Comparison of ENCODE assay signal across 8 cellular contexts in the genomic region with DNA sequence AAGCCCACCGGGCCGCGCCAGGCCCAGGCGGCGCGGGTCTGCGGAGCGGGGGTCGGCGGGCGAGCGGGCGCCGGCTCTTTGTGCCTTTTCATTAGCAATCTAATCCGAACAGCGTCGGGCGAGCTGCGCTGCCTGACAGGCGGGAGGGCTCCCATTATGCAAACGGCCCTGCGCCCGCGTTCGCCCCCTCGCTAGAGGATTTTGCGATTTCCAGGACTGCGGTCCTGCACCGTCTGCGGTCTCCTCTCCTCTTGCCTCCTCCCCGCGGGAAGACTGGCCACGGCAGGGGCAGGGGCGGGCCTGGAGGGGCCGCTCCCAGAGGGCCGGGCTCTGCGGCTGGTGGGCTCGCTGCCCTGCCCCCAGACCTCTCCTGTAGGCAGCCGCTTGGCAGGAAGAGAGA. TPM values are rescaled to one million over a fixed set of nuclear protein-coding genes. Genes with fewer than 3 reads are reported as not detected.
DNase-seq lines count a peak whose midpoint lies in the region; ATAC-seq and TF ChIP-seq lines count a peak whose summit lies in the region.
"Not testable (repeated sequence)": the region's sequence is repeated elsewhere in the genome, so short reads cannot be mapped to it uniquely, and the experiment has no call there.

No MANE protein-coding gene starts in this region.

- peak overlapping the region; percentile 36 for H3K4me3 ChIP-seq in GM12865 (ENCODE audit: low read depth, low read length)
- not testable (repeated sequence) for H3K4me3 ChIP-seq in body of pancreas
- peak overlapping the region; percentile 51 to 77 for H3K4me3 ChIP-seq in neuronal stem cell (ENCODE audit: low read length in 2 of 2)
- H3K4me3 ChIP-seq in testis = peak overlapping the region in 1 of 2 donors; percentile 44

- not testable (repeated sequence) for H3K4me1 Mint-ChIP-seq in H9

- not testable (repeated sequence) for H2AFZ ChIP-seq in H9 (ENCODE audit: low read length); neuronal stem cell (ENCODE audit: low read length)

- H3K56ac ChIP-seq in H9 (ENCODE audit: insufficient read length, low read depth, low read length) = not testable (repeated sequence)

- H3K14ac ChIP-seq in H9 (ENCODE audit: insufficient read depth, low read length); neuronal stem cell (ENCODE audit: low read length): not testable (repeated sequence)

- not testable (repeated sequence) for H3K9ac ChIP-seq in H9 (ENCODE audit: extremely low read depth, insufficient read length, low read length)
- peak overlapping the region; percentile 44 for H3K9ac ChIP-seq in neuronal stem cell (ENCODE audit: low read depth, low read length, poor library complexity)

- not testable (repeated sequence) for H2BK5ac ChIP-seq in H9 (ENCODE audit: insufficient read length, low read length); neuronal stem cell (ENCODE audit: low read length)

- not testable (repeated sequence) for DNase-seq in GM12865 (ENCODE audit: low read depth); H9; neuronal stem cell (ENCODE audit: low spot score)
- peak in 3 of 4 donors; percentile 11 to 30 (median 29) for DNase-seq in body of pancreas
- DNase-seq in left cardiac atrium = peak; percentile 55
- peak; percentile 15 for DNase-seq in testis

- H4K91ac ChIP-seq in H9 (ENCODE audit: insufficient read length, low read depth, low read length); neuronal stem cell (ENCODE audit: low read depth, low read length, poor library complexity): not testable (repeated sequence)

- peak overlapping the region; percentile 65 to 79 for H3K4me3 Mint-ChIP-seq in H9

- H2AK5ac ChIP-seq in H9 (ENCODE audit: insufficient read length, low read length); neuronal stem cell (ENCODE audit: low read depth, low read length): not testable (repeated sequence)

- not testable (repeated sequence) for H4K5ac ChIP-seq in H9 (ENCODE audit: insufficient read length, low read depth, low read length)

- no CpG with 5 or more reads among the region's 39 CpGs for WGBS in H9 (ENCODE audit: extremely low coverage, insufficient read length, low lambda C conversion rate)
- 0% methylated on average over 12 to 19 of the region's 39 CpGs for WGBS in body of pancreas, 2 donors
- WGBS in neuronal stem cell (ENCODE audit: extremely low coverage in 2 of 2, insufficient read length in 2 of 2, insufficient replicate concordance in 1 of 2), 2 donors = no CpG with 5 or more reads among the region's 39 CpGs
- WGBS in testis, 2 donors = 1% methylated on average over 14 of the region's 39 CpGs; no CpG with 5 or more reads in 1 of the 2 donors

- H3K4me2 ChIP-seq in H9 (ENCODE audit: insufficient read depth, insufficient read length, low read length); neuronal stem cell (ENCODE audit: insufficient read depth, low read length, poor library complexity, severe bottlenecking): not testable (repeated sequence)

- intact Hi-C loops in body of pancreas (cut with DNase I); left cardiac atrium (cut with DNase I); testis (cut with DNase I; ENCODE audit: low total_unique reads): not testable (repeated sequence)

- H2BK20ac ChIP-seq in H9 (ENCODE audit: low read depth, low read length, poor library complexity, severe bottlenecking) = not testable (repeated sequence)

- H3K79me1 ChIP-seq in H9 (ENCODE audit: insufficient read depth, low read depth, low read length, poor library complexity, severe bottlenecking); neuronal stem cell (ENCODE audit: low read depth, low read length): not testable (repeated sequence)

- H3K4me1 ChIP-seq in H9 (ENCODE audit: insufficient read depth, low read length); body of pancreas; neuronal stem cell (ENCODE audit: control insufficient read depth in 2 of 2, insufficient read depth in 1 of 2, low read depth in 1 of 2, low read length in 2 of 2); testis: not testable (repeated sequence)

- H3K23ac ChIP-seq in H9 (ENCODE audit: insufficient read length, low read depth, low read length); neuronal stem cell (ENCODE audit: low read depth, low read length, poor library complexity): not testable (repeated sequence)

- TF ChIP-seq CTCF in GM12865 (IDR thresholded peaks at IDR 0.05; ENCODE audit: insufficient read depth, low read depth, low read length, missing control alignments); H9 (conservative IDR thresholded peaks at IDR 0.05); body of pancreas (IDR thresholded peaks at IDR 0.05); testis (IDR thresholded peaks at IDR 0.05): not testable (repeated sequence)

- not testable (repeated sequence) for H3K36me3 ChIP-seq in body of pancreas (replicated peaks in 1 of 2; ENCODE audit: insufficient read depth in 1 of 2, low read depth in 2 of 2); neuronal stem cell (replicated peaks in 1 of 2; ENCODE audit: control insufficient read depth in 2 of 2, insufficient read depth in 2 of 2, low read length in 2 of 2); testis (ENCODE audit: low read depth, missing control alignments)

- H2BK12ac ChIP-seq in H9 (ENCODE audit: insufficient read length, low read depth, low read length); neuronal stem cell (ENCODE audit: low read length): not testable (repeated sequence)

- H4K20me1 ChIP-seq in H9 (ENCODE audit: control insufficient read depth, insufficient read depth, insufficient read length) = not testable (repeated sequence)

- not testable (repeated sequence) for H3K79me2 ChIP-seq in H9 (ENCODE audit: insufficient read depth, low read length)

- H3K27me3 ChIP-seq in H9 (ENCODE audit: insufficient read depth, low read length); body of pancreas; neuronal stem cell (ENCODE audit: control insufficient read depth in 3 of 3, insufficient read depth in 3 of 3, low read depth in 1 of 3, low read length in 3 of 3); testis: not testable (repeated sequence)

- not testable (repeated sequence) for H3K23me2 ChIP-seq in H9 (ENCODE audit: insufficient read length, low read depth, low read length, poor library complexity, severe bottlenecking)

- not testable (repeated sequence) for H3K18ac ChIP-seq in H9 (ENCODE audit: insufficient read length, low read depth, low read length); neuronal stem cell (ENCODE audit: low read length)

- not testable (repeated sequence) for H2BK15ac ChIP-seq in H9 (ENCODE audit: low read depth, low read length); neuronal stem cell (ENCODE audit: low read length)

- TF ChIP-seq POLR2A in body of pancreas (IDR thresholded peaks at IDR 0.05); testis (IDR thresholded peaks at IDR 0.05): not testable (repeated sequence)

- ATAC-seq in HG03442 (IDR thresholded peaks at IDR 0.05; ENCODE audit: unreplicated experiment) = peak; percentile 32
- peak; percentile 3 to 11 for ATAC-seq in activated CD4-positive, CD25-positive, alpha-beta regulatory T cell treated with anti-CD3 and anti-CD28 coated beads, Interleukin-2, amount 50 U/mL, for 24 hours
- peak; percentile 28 for ATAC-seq in body of pancreas
- ATAC-seq in left cardiac atrium = peak; percentile 18 to 31

- not testable (repeated sequence) for H3K27ac ChIP-seq in H9 (ENCODE audit: insufficient read length, low read depth, low read length); body of pancreas; neuronal stem cell (replicated peaks; ENCODE audit: low read length); testis

- not testable (repeated sequence) for H3K9me3 ChIP-seq in H9 (ENCODE audit: control insufficient read depth, low read depth, low read length); body of pancreas; neuronal stem cell (replicated peaks in 1 of 2; ENCODE audit: control insufficient read depth in 2 of 2, insufficient read depth in 1 of 2, low read depth in 1 of 2, low read length in 2 of 2); testis

- not testable (repeated sequence) for H2BK120ac ChIP-seq in H9 (ENCODE audit: low read depth, low read length, poor library complexity, severe bottlenecking); neuronal stem cell (ENCODE audit: low read depth, low read length)

- H4K8ac ChIP-seq in H9 (replicated peaks; ENCODE audit: insufficient read length, low read depth, low read length); neuronal stem cell (ENCODE audit: low read depth, low read length): not testable (repeated sequence)

- not testable (repeated sequence) for H3T11ph ChIP-seq in H9 (ENCODE audit: low read length)

- H3K27ac Mint-ChIP-seq in H9 = not testable (repeated sequence)

- not testable (repeated sequence) for H3K4ac ChIP-seq in H9 (ENCODE audit: low read depth, low read length); neuronal stem cell (ENCODE audit: low read length)

- H3K27me3 Mint-ChIP-seq in H9 (ENCODE audit: low read depth) = not testable (repeated sequence)

- not testable (repeated sequence) for H3K36me3 Mint-ChIP-seq in H9 (ENCODE audit: insufficient read depth in 1 of 3, low read depth in 3 of 3)

- not testable (repeated sequence) for H3K9me3 Mint-ChIP-seq in H9

RNA-seq across cellular contexts. Expression of a gene that starts 0.6 kb away (rescaled TPM):
- total RNA-seq in H9 (2021) = 22.8 and 24.9 TPM in 2 replicates
- total RNA-seq in body of pancreas = 1 to 10 TPM; 2.9 to 4.0 TPM
- 1 to 10 TPM; 1.6 to 2.8 TPM for total RNA-seq in left cardiac atrium
- polyA plus RNA-seq in neuronal stem cell (2013, experiment 1 of 2) = 17.8 TPM
- 18.7 TPM for polyA plus RNA-seq in neuronal stem cell (2013, experiment 2 of 2)
- 10 to 100 TPM; 24.0 to 24.4 TPM for total RNA-seq in testis
- polyA plus RNA-seq in testis (ENCODE audit: insufficient read depth, low read depth, low replicate concordance) = 11.1 TPM

RNA-seq across cellular contexts. Expression of a gene that starts 34.3 kb away (rescaled TPM):
- 0.39 and 0.77 TPM in 2 replicates for total RNA-seq in H9 (2021)
- total RNA-seq in body of pancreas = not detected
- total RNA-seq in left cardiac atrium = under 1 TPM in 1 of 2 donors, not detected in 1; 0.06 TPM
- 0.06 TPM for polyA plus RNA-seq in neuronal stem cell (2013, experiment 1 of 2)
- 0.08 TPM for polyA plus RNA-seq in neuronal stem cell (2013, experiment 2 of 2)
- total RNA-seq in testis = 10 to 100 TPM; 12.1 to 16.9 TPM
- 32.9 TPM for polyA plus RNA-seq in testis (ENCODE audit: insufficient read depth, low read depth, low replicate concordance)

RNA-seq across cellular contexts. Expression of a gene that starts 49.4 kb away (rescaled TPM):
- total RNA-seq in H9 (2021) (3.3 and 4.2 TPM in 2 replicates), body of pancreas (under 1 TPM in 1 of 2 donors, not detected in 1; 0.33 TPM), left cardiac atrium (under 1 TPM; 0.31 to 0.82 TPM), testis (10 to 100 TPM; 54.4 to 78.2 TPM)
- 0.98 TPM for polyA plus RNA-seq in neuronal stem cell (2013, experiment 1 of 2)
- 1.1 TPM for polyA plus RNA-seq in neuronal stem cell (2013, experiment 2 of 2)
- 35.3 TPM for polyA plus RNA-seq in testis (ENCODE audit: insufficient read depth, low read depth, low replicate concordance)

Comparison
In these comparisons a context has a peak if more than half of its experiments do, and no peak if none do; other contexts are left out.
1. RNA of a gene that starts 49.4 kb away (total RNA-seq): 54.4 to 78.2 TPM in testis; 3.3 to 4.2 TPM in H9, 0.31 to 0.82 TPM in left cardiac atrium and 0.33 TPM in body of pancreas; every median in the first group is over 10 times any median in the second.
2. Peak in every context shown above with its lines, with median percentiles within 50 percentile points of each other: ATAC-seq.